ENCODE assay signal across 1 cellular context in the genomic region with DNA sequence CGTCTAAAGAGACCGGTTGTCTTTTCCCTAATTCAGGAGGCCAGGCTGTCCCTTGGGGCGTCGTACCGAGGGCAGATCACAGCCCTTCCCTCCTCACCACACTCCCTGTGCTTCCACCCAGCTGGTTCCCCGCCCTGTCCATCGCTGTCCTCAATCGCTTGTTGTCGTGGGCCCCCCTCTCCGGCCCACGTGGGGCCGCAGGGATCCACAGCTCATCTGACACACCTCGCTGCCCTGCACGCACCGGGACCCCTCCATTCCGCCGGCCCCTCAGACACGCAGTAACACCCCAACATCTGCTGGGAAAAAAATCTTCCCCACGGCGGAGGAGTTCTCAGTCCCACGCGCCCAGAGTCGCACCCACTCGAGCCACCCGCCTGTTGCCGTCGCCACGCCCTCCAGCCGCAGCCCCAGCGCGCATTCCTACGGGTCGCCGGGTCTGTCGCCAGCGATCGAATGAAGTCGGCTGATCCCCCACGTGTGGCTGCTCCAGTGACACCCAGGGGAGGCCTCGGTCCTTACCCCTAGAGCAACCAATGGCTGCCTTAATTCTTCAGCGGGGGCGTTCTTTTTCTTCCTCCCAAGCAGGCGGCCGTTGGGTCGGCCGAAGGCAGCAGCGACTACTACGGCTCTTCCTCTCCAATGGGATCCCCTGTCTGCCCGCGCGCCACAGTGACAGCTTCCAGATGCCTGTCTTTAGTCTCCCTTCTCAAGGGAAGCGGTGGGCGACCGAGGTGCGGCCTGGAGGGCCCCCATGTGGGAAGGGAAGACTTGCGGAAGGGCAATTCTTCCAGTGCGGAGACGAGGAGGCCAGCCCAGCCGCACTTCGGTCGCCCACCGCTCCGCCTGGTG.
A peak's percentile ranks its signal among the peaks of the same experiment; 100 is the strongest.
TF ChIP-seq lines count a peak whose summit lies in the region.

No MANE protein-coding gene starts in this region.

TF ChIP-seq in GM12878, 131 proteins besides CTCF, POLR2A, EP300 and RAD21 (continued from another document and continues in another):
- TF ChIP-seq, protein P1, sequence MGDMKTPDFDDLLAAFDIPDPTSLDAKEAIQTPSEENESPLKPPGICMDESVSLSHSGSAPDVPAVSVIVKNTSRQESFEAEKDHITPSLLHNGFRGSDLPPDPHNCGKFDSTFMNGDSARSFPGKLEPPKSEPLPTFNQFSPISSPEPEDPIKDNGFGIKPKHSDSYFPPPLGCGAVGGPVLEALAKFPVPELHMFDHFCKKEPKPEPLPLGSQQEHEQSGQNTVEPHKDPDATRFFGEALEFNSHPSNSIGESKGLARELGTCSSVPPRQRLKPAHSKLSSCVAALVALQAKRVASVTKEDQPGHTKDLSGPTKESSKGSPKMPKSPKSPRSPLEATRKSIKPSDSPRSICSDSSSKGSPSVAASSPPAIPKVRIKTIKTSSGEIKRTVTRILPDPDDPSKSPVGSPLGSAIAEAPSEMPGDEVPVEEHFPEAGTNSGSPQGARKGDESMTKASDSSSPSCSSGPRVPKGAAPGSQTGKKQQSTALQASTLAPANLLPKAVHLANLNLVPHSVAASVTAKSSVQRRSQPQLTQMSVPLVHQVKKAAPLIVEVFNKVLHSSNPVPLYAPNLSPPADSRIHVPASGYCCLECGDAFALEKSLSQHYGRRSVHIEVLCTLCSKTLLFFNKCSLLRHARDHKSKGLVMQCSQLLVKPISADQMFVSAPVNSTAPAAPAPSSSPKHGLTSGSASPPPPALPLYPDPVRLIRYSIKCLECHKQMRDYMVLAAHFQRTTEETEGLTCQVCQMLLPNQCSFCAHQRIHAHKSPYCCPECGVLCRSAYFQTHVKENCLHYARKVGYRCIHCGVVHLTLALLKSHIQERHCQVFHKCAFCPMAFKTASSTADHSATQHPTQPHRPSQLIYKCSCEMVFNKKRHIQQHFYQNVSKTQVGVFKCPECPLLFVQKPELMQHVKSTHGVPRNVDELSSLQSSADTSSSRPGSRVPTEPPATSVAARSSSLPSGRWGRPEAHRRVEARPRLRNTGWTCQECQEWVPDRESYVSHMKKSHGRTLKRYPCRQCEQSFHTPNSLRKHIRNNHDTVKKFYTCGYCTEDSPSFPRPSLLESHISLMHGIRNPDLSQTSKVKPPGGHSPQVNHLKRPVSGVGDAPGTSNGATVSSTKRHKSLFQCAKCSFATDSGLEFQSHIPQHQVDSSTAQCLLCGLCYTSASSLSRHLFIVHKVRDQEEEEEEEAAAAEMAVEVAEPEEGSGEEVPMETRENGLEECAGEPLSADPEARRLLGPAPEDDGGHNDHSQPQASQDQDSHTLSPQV (IDR thresholded peaks at IDR 0.05): no peak
- TF ChIP-seq, protein P2, sequence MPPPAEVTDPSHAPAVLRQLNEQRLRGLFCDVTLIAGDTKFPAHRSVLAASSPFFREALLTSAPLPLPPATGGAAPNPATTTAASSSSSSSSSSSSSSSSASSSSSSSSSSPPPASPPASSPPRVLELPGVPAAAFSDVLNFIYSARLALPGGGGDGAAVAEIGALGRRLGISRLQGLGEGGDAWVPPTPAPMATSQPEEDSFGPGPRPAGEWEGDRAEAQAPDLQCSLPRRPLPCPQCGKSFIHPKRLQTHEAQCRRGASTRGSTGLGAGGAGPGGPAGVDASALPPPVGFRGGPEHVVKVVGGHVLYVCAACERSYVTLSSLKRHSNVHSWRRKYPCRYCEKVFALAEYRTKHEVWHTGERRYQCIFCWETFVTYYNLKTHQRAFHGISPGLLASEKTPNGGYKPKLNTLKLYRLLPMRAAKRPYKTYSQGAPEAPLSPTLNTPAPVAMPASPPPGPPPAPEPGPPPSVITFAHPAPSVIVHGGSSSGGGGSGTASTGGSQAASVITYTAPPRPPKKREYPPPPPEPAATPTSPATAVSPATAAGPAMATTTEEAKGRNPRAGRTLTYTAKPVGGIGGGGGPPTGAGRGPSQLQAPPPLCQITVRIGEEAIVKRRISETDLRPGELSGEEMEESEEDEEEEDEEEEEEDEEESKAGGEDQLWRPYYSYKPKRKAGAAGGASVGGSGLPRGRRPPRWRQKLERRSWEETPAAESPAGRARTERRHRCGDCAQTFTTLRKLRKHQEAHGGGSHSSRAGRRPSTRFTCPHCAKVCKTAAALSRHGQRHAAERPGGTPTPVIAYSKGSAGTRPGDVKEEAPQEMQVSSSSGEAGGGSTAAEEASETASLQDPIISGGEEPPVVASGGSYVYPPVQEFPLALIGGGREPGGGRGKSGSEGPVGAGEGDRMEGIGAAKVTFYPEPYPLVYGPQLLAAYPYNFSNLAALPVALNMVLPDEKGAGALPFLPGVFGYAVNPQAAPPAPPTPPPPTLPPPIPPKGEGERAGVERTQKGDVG (CRISPR knock-in tag; IDR thresholded peaks at IDR 0.05): no peak
- TF ChIP-seq KDM1A (IDR thresholded peaks at IDR 0.05; ENCODE audit: borderline replicate concordance) (no peak), TARDBP (IDR thresholded peaks at IDR 0.05; ENCODE audit: borderline replicate concordance) (no peak), RFX5 (IDR thresholded peaks at IDR 0.05; ENCODE audit: low read depth, low read length) (peak; percentile 15; the same call in 1 of the 2 replicates), SREBF2 (IDR thresholded peaks at IDR 0.05; ENCODE audit: low read length) (no peak), SMC3 (IDR thresholded peaks at IDR 0.05; ENCODE audit: borderline replicate concordance, low read length) (no peak), KLF5 (IDR thresholded peaks at IDR 0.05; ENCODE audit: partially characterized antibody) (no peak), YY1 (IDR thresholded peaks at IDR 0.05; ENCODE audit: low read depth, low read length) (peak; percentile 87), NFYA (IDR thresholded peaks at IDR 0.05; ENCODE audit: borderline replicate concordance, low read depth, low read length) (no peak), HDAC6 (IDR thresholded peaks at IDR 0.05; ENCODE audit: unreplicated experiment) (no peak), BRCA1 (IDR thresholded peaks at IDR 0.05; ENCODE audit: low read depth, low read length) (no peak), CBX5 (IDR thresholded peaks at IDR 0.05; ENCODE audit: low read depth) (peak; percentile 74; the same call in 1 of the 2 replicates), LARP7 (IDR thresholded peaks at IDR 0.05) (no peak), ZSCAN29 (IDR thresholded peaks at IDR 0.05) (no peak), POLR2AphosphoS5 (IDR thresholded peaks at IDR 0.05; ENCODE audit: low read length) (no peak; the same call in 1 of the 2 replicates), EGR1 (IDR thresholded peaks at IDR 0.05; ENCODE audit: borderline replicate concordance in 1 of 2, low read depth in 2 of 2, low read length in 2 of 2) (peak in 1 of 2 experiments; percentile 88; a peak in 2 of 3 replicates), GATAD2B (conservative IDR thresholded peaks at IDR 0.05; ENCODE audit: low read depth) (peak; percentile 60; the same call in 1 of the 2 replicates), CHD1 (IDR thresholded peaks at IDR 0.05; ENCODE audit: low read depth, low read length) (no peak), SMAD5 (IDR thresholded peaks at IDR 0.05; ENCODE audit: low read depth) (no peak), CREM (IDR thresholded peaks at IDR 0.05; ENCODE audit: low read depth) (peak; percentile 42; the same call in 1 of the 2 replicates), SMAD1 (IDR thresholded peaks at IDR 0.05; ENCODE audit: low read depth, partially characterized antibody) (no peak), MXI1 (IDR thresholded peaks at IDR 0.05; ENCODE audit: low read depth, low read length) (peak; percentile 74), TAF1 (IDR thresholded peaks at IDR 0.05; ENCODE audit: borderline replicate concordance, low read depth, low read length) (peak; percentile 39; the same call in 1 of the 2 replicates), SP1 (IDR thresholded peaks at IDR 0.05; ENCODE audit: low read depth, low read length) (peak; percentile 47), ZZZ3 (IDR thresholded peaks at IDR 0.05; ENCODE audit: control insufficient read depth, insufficient read length, low read depth) (no peak), MYC (IDR thresholded peaks at IDR 0.05; ENCODE audit: insufficient read depth, insufficient read length, insufficient replicate concordance, low read length, severe bottlenecking) (no peak)
- TF ChIP-seq, protein P3, sequence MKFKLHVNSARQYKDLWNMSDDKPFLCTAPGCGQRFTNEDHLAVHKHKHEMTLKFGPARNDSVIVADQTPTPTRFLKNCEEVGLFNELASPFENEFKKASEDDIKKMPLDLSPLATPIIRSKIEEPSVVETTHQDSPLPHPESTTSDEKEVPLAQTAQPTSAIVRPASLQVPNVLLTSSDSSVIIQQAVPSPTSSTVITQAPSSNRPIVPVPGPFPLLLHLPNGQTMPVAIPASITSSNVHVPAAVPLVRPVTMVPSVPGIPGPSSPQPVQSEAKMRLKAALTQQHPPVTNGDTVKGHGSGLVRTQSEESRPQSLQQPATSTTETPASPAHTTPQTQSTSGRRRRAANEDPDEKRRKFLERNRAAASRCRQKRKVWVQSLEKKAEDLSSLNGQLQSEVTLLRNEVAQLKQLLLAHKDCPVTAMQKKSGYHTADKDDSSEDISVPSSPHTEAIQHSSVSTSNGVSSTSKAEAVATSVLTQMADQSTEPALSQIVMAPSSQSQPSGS (IDR thresholded peaks at IDR 0.05; ENCODE audit: low read length): no peak
- TF ChIP-seq, protein P4, sequence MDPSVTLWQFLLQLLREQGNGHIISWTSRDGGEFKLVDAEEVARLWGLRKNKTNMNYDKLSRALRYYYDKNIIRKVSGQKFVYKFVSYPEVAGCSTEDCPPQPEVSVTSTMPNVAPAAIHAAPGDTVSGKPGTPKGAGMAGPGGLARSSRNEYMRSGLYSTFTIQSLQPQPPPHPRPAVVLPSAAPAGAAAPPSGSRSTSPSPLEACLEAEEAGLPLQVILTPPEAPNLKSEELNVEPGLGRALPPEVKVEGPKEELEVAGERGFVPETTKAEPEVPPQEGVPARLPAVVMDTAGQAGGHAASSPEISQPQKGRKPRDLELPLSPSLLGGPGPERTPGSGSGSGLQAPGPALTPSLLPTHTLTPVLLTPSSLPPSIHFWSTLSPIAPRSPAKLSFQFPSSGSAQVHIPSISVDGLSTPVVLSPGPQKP (IDR thresholded peaks at IDR 0.05; ENCODE audit: low read depth, low read length): no peak
- TF ChIP-seq, protein P5, sequence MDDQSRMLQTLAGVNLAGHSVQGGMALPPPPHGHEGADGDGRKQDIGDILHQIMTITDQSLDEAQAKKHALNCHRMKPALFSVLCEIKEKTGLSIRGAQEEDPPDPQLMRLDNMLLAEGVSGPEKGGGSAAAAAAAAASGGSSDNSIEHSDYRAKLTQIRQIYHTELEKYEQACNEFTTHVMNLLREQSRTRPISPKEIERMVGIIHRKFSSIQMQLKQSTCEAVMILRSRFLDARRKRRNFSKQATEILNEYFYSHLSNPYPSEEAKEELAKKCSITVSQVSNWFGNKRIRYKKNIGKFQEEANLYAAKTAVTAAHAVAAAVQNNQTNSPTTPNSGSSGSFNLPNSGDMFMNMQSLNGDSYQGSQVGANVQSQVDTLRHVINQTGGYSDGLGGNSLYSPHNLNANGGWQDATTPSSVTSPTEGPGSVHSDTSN (IDR thresholded peaks at IDR 0.05; ENCODE audit: insufficient replicate concordance, low read depth, low read length): peak; percentile 59
- TF ChIP-seq, protein P6, sequence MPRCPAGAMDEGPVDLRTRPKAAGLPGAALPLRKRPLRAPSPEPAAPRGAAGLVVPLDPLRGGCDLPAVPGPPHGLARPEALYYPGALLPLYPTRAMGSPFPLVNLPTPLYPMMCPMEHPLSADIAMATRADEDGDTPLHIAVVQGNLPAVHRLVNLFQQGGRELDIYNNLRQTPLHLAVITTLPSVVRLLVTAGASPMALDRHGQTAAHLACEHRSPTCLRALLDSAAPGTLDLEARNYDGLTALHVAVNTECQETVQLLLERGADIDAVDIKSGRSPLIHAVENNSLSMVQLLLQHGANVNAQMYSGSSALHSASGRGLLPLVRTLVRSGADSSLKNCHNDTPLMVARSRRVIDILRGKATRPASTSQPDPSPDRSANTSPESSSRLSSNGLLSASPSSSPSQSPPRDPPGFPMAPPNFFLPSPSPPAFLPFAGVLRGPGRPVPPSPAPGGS (IDR thresholded peaks at IDR 0.05; ENCODE audit: borderline replicate concordance, insufficient read depth, low read depth, low read length, poor library complexity, severe bottlenecking): no peak
- TF ChIP-seq, protein P7, sequence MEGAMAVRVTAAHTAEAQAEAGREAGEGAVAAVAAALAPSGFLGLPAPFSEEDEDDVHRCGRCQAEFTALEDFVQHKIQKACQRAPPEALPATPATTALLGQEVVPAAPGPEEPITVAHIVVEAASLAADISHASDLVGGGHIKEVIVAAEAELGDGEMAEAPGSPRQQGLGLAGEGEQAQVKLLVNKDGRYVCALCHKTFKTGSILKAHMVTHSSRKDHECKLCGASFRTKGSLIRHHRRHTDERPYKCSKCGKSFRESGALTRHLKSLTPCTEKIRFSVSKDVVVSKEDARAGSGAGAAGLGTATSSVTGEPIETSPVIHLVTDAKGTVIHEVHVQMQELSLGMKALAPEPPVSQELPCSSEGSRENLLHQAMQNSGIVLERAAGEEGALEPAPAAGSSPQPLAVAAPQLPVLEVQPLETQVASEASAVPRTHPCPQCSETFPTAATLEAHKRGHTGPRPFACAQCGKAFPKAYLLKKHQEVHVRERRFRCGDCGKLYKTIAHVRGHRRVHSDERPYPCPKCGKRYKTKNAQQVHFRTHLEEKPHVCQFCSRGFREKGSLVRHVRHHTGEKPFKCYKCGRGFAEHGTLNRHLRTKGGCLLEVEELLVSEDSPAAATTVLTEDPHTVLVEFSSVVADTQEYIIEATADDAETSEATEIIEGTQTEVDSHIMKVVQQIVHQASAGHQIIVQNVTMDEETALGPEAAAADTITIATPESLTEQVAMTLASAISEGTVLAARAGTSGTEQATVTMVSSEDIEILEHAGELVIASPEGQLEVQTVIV (IDR thresholded peaks at IDR 0.05; ENCODE audit: borderline replicate concordance, partially characterized antibody): no peak
- TF ChIP-seq, protein P8, sequence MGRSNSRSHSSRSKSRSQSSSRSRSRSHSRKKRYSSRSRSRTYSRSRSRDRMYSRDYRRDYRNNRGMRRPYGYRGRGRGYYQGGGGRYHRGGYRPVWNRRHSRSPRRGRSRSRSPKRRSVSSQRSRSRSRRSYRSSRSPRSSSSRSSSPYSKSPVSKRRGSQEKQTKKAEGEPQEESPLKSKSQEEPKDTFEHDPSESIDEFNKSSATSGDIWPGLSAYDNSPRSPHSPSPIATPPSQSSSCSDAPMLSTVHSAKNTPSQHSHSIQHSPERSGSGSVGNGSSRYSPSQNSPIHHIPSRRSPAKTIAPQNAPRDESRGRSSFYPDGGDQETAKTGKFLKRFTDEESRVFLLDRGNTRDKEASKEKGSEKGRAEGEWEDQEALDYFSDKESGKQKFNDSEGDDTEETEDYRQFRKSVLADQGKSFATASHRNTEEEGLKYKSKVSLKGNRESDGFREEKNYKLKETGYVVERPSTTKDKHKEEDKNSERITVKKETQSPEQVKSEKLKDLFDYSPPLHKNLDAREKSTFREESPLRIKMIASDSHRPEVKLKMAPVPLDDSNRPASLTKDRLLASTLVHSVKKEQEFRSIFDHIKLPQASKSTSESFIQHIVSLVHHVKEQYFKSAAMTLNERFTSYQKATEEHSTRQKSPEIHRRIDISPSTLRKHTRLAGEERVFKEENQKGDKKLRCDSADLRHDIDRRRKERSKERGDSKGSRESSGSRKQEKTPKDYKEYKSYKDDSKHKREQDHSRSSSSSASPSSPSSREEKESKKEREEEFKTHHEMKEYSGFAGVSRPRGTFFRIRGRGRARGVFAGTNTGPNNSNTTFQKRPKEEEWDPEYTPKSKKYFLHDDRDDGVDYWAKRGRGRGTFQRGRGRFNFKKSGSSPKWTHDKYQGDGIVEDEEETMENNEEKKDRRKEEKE (IDR thresholded peaks at IDR 0.05): no peak
